29 cellular contexts compared by ENCODE assay signal in the genomic region with DNA sequence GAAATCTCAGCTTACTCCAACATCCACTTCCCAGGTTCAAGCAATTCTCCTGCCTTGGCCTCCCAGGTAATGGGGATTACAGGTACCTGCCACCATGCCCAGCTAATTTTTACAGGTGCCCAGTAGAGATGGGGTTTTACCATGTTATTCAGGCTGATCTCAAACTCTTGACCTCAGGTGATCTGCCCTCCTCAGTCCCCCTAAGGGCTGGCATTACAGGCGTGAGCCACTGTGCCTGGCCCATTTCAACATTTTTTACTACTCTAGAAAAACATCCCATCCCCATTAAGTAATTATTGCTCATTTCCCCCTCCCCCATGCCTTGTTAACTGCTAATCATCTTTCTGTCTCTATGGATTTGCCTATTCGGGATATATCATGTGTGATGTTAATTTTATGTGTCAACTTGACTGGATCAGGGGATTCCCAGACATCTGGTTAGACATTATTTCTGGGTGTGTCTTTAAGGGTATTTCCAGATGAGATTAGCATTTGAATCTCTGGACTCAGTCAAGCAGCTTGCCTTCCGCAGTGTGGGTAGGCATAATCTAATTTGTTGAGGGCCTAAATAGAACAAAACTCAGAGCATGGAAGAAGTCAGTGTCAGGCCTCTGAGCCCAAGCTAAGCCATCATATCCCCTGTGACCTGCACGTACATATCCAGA. TPM values are rescaled to one million over a fixed set of nuclear protein-coding genes. Genes with fewer than 3 reads are reported as not detected.
DNase-seq lines count a peak whose midpoint lies in the region; TF ChIP-seq lines count a peak whose summit lies in the region.
"Had no signal": no experiment of that assay in that cellular context is flagged by ENCODE, and none has a peak within 500 bp of the region (broad histone marks: within the 10 kb centered on the region; RNA-seq: fewer than 3 reads in every experiment).

No MANE protein-coding gene starts in this region.

- no peaks in the 10 kb centered on the region for H4K20me1 ChIP-seq in OCI-LY7 (ENCODE audit: insufficient read depth, low read length)

- H3K27ac ChIP-seq in OCI-LY7 (ENCODE audit: low read depth, low read length, poor library complexity, severe bottlenecking) (no peak overlapping the region), SJCRH30 (no peak overlapping the region)
- H3K27ac ChIP-seq: esophagus squamous epithelium, gastroesophageal sphincter, ovary, right atrium auricular region, SJSA1, thoracic aorta had no signal

- H3K4me3 ChIP-seq in OCI-LY7 (ENCODE audit: low read depth, low read length, poor library complexity, severe bottlenecking): no peak overlapping the region
- H3K4me3 ChIP-seq in SJCRH30: no peak overlapping the region
- H3K4me3 ChIP-seq: esophagus squamous epithelium, gastroesophageal sphincter, ovary, right atrium auricular region, SJSA1, thoracic aorta had no signal

- no TSS peak for BruUV-seq in OCI-LY7 (replicated peaks; lab: Mats Ljungman, UMichigan)

- H3K9me3 ChIP-seq in OCI-LY7 (ENCODE audit: low read length) (no peaks in the 10 kb centered on the region), SJCRH30 (replicated peaks) (no peaks in the 10 kb centered on the region)
- H3K9me3 ChIP-seq: esophagus squamous epithelium, gastroesophageal sphincter, ovary, right atrium auricular region, SJSA1, thoracic aorta had no signal

- peak; percentile 60 for DNase-seq in GM10248 (ENCODE audit: extremely low spot score)
- DNase-seq in GM19238 (ENCODE audit: insufficient read length, low spot score): peak; percentile 19
- DNase-seq in OCI-LY7 (ENCODE audit: low spot score): peak; percentile 12
- peak; percentile 29 for DNase-seq in germinal center (ENCODE audit: low spot score)
- no peak for DNase-seq in SJCRH30
- no peak for DNase-seq in stimulated activated CD4-positive, alpha-beta T cell treated with anti-CD3 and anti-CD28 coated beads, Interleukin-2, amount 100 ng/mL, for 24 hours
- DNase-seq in NCI-H2196 treated with DMSO at 0.1 percent for 48 hours (lab: John Stamatoyannopoulos, UW; ENCODE audit: unreplicated experiment): no peak
- DNase-seq in activated gamma-delta T cell (lab: John Stamatoyannopoulos, UW): no peak
- DNase-seq: activated CD4-positive, alpha-beta T cell treated with anti-CD3 and anti-CD28 coated beads for 36 hours; activated naive CD4-positive, alpha-beta T cell treated with anti-CD3 and anti-CD28 coated beads for 36 hours; activated T-cell treated with anti-CD3 and anti-CD28 coated beads, Interleukin-2, amount 50 U/mL, for 24 hours; amniotic stem cell; cortex of kidney; esophagus squamous epithelium; H7; left ventricle myocardium superior; NCI-H1092 treated with DMSO at 0.1 percent for 48 hours; NCI-H1930; NCI-H226; NCI-H748 treated with DMSO at 0.1 percent for 48 hours; ovary; stimulated activated CD4-positive, alpha-beta T cell treated with anti-CD3 and anti-CD28 coated beads, Interleukin-4, amount 100 ng/mL, for 1 hour; stimulated activated naive CD4-positive, alpha-beta T cell treated with Interleukin-2 at 50 U/mL for 16 hours; T-helper 1 cell had no signal

- CTCF ChIA-PET in GM10248 (lab: Yijun Ruan, JAX): interaction anchor here (1.3 kb wide), 1 partner anchor 10 kb away, joined by 3 read pairs; no protein-coding TSS in a partner anchor
- CTCF ChIA-PET in OCI-LY7 (lab: Charles Lee; ENCODE audit: unreplicated experiment): interaction anchor here (0.6 kb wide), 1 partner anchor 205 kb away, joined by 3 read pairs; no protein-coding TSS in a partner anchor

- POLR2A ChIA-PET in GM10248 (lab: Yijun Ruan, JAX): no interaction called here
- POLR2A ChIA-PET in OCI-LY7 (lab: Charles Lee): no interaction called here

- H3K4me1 ChIP-seq in OCI-LY7 (ENCODE audit: insufficient read depth, low read length, poor library complexity, severe bottlenecking): peaks cover 9% of the 10 kb centered on the region
- H3K4me1 ChIP-seq in SJCRH30: no peaks in the 10 kb centered on the region
- H3K4me1 ChIP-seq: SJSA1 had no signal

- peaks cover 13% of the 10 kb centered on the region for H3K27me3 ChIP-seq in SJCRH30
- H3K27me3 ChIP-seq: ovary, right atrium auricular region had no signal

- H3K79me2 ChIP-seq in OCI-LY7 (ENCODE audit: insufficient read depth, low read depth, low read length): no peaks in the 10 kb centered on the region

- H3K4me2 ChIP-seq in OCI-LY7 (ENCODE audit: low read length): peak overlapping the region; percentile 46

- 0 out of 2 replicates have a peak overlapping the region, but pooled peaks have one; percentile 21 for H2AFZ ChIP-seq in OCI-LY7 (ENCODE audit: low read length)

- intact Hi-C loops in OCI-LY7 (cut with micrococcal nuclease; ENCODE audit: unreplicated experiment): no loop called here

- no peaks in the 10 kb centered on the region for H3K9me2 ChIP-seq in OCI-LY7 (ENCODE audit: insufficient read depth, low read length)

- TF ChIP-seq CTCF in GM10248 (IDR thresholded peaks at IDR 0.05; ENCODE audit: control extremely low read depth, extremely low read depth, low read depth, missing control alignments): no peak
- TF ChIP-seq CTCF in OCI-LY7 (conservative IDR thresholded peaks at IDR 0.05; ENCODE audit: low read length): no peak

- no peaks in the 10 kb centered on the region for H3K36me3 ChIP-seq in OCI-LY7 (ENCODE audit: insufficient read depth, low read length)
- H3K36me3 ChIP-seq in SJCRH30: no peaks in the 10 kb centered on the region
- H3K36me3 ChIP-seq: esophagus squamous epithelium, gastroesophageal sphincter, ovary, right atrium auricular region, SJSA1, thoracic aorta had no signal

RNA-seq across cellular contexts. Expression of gene ZBTB8B, which starts 33.0 kb away (rescaled TPM):
- 0.03 TPM in 1 of 2 replicates, not detected in the other for total RNA-seq in OCI-LY7 (2014; rRNA removed; shearing (Covaris generic))
- not detected in 2 replicates for total RNA-seq in OCI-LY7 (2022)
- not detected in 2 replicates for total RNA-seq in SJCRH30 (2014; rRNA removed; shearing (Covaris generic))
- total RNA-seq: activated CD4-positive, alpha-beta T cell treated with anti-CD3 and anti-CD28 coated beads for 36 hours; activated naive CD4-positive, alpha-beta T cell treated with anti-CD3 and anti-CD28 coated beads for 36 hours; esophagus squamous epithelium; left ventricle myocardium superior; natural killer cell treated with Interleukin-12 subunit alpha and Interleukin-12 subunit beta and Interleukin-15 and Interleukin-18, amount 100 ng/mL, for 72 hours; SJSA1; thoracic aorta had no signal

RNA-seq across cellular contexts. Expression of gene BSDC1, which starts 37.6 kb away (rescaled TPM):
- 21.8 and 29.6 TPM in 2 replicates for total RNA-seq in OCI-LY7 (2014; rRNA removed; shearing (Covaris generic))
- total RNA-seq in OCI-LY7 (2022): 41.8 and 42.5 TPM in 2 replicates
- 49.4 and 54.5 TPM in 2 replicates for total RNA-seq in SJCRH30 (2014; rRNA removed; shearing (Covaris generic))

Comparison
In these comparisons a context has a peak if more than half of its experiments do, and no peak if none do; other contexts are left out.
1. DNase-seq: peak in GM10248 (single experiment), GM19238 (single experiment), OCI-LY7 (single experiment) and germinal center (single experiment); none in SJCRH30 (0 of 2), stimulated activated CD4-positive, alpha-beta T cell treated with anti-CD3 and anti-CD28 coated beads, Interleukin-2, amount 100 ng/mL, for 24 hours (0 of 2), NCI-H2196 treated with DMSO at 0.1 percent for 48 hours (single experiment) and activated gamma-delta T cell (single experiment).